In genomic region chr17:38627957-38628356, GRCh38 we compare ENCODE assay signal across 1 cellular context.
TF ChIP-seq lines count a peak whose summit lies in the region.

No MANE protein-coding gene starts in this region.

TF ChIP-seq in HepG2, 621 proteins besides CTCF, POLR2A, EP300 and RAD21 (continues in another document):
- TF ChIP-seq ZFP91 (CRISPR knock-in tag; IDR thresholded peaks at IDR 0.05; ENCODE audit: borderline replicate concordance) (no peak), PRDM4 (CRISPR knock-in tag; IDR thresholded peaks at IDR 0.05; ENCODE audit: borderline replicate concordance) (no peak), HOXA7 (CRISPR knock-in tag; IDR thresholded peaks at IDR 0.05) (no peak), NFATC3 (CRISPR knock-in tag; IDR thresholded peaks at IDR 0.05) (no peak), ZNF713 (CRISPR knock-in tag; IDR thresholded peaks at IDR 0.05) (no peak), ZNF274 (CRISPR knock-in tag; IDR thresholded peaks at IDR 0.05) (no peak), MLLT10 (CRISPR knock-in tag; IDR thresholded peaks at IDR 0.05) (no peak), DMAP1 (CRISPR knock-in tag; IDR thresholded peaks at IDR 0.05) (0 out of 2 replicates have a peak, but pooled peaks have one; percentile 46), ZNF121 (CRISPR knock-in tag; IDR thresholded peaks at IDR 0.05) (peak; percentile 97), PHF21A (CRISPR knock-in tag; IDR thresholded peaks at IDR 0.05) (0 out of 2 replicates have a peak, but pooled peaks have one; percentile 9), KAT7 (CRISPR knock-in tag; IDR thresholded peaks at IDR 0.05; ENCODE audit: borderline replicate concordance) (peak; percentile 26; the same call in 1 of the 2 replicates), NR2F2 (IDR thresholded peaks at IDR 0.05; ENCODE audit: borderline replicate concordance, low read depth) (no peak), ARID2 (CRISPR knock-in tag; IDR thresholded peaks at IDR 0.05; ENCODE audit: borderline replicate concordance) (0 out of 2 replicates have a peak, but pooled peaks have one; percentile 34), ATF4 (CRISPR knock-in tag; IDR thresholded peaks at IDR 0.05) (no peak), DMTF1 (CRISPR knock-in tag; IDR thresholded peaks at IDR 0.05) (no peak), SAP130 (CRISPR knock-in tag; IDR thresholded peaks at IDR 0.05; ENCODE audit: low read depth) (no peak; the same call in 1 of the 2 replicates), HMG20A (CRISPR knock-in tag; IDR thresholded peaks at IDR 0.05; ENCODE audit: borderline replicate concordance) (no peak), TCF12 (IDR thresholded peaks at IDR 0.05) (no peak), TCF12 (CRISPR knock-in tag; IDR thresholded peaks at IDR 0.05) (no peak), ATF6 (CRISPR knock-in tag; conservative IDR thresholded peaks at IDR 0.05) (no peak), LCORL (IDR thresholded peaks at IDR 0.05) (no peak), LCORL (CRISPR knock-in tag; IDR thresholded peaks at IDR 0.05) (no peak), ZBTB33 (CRISPR knock-in tag; IDR thresholded peaks at IDR 0.05) (no peak), ZNF414 (CRISPR knock-in tag; IDR thresholded peaks at IDR 0.05) (no peak), ZMYM3 (CRISPR knock-in tag; IDR thresholded peaks at IDR 0.05) (no peak; the same call in 1 of the 2 replicates), ZNF180 (CRISPR knock-in tag; IDR thresholded peaks at IDR 0.05; ENCODE audit: borderline replicate concordance, low read depth) (no peak), ARNTL (CRISPR knock-in tag; IDR thresholded peaks at IDR 0.05) (no peak), MTA3 (CRISPR knock-in tag; IDR thresholded peaks at IDR 0.05) (no peak), XBP1 (CRISPR knock-in tag; IDR thresholded peaks at IDR 0.05) (no peak), ZBTB25 (CRISPR knock-in tag; IDR thresholded peaks at IDR 0.05) (no peak), HOXA9 (CRISPR knock-in tag; IDR thresholded peaks at IDR 0.05; ENCODE audit: borderline replicate concordance) (no peak), ZNF776 (CRISPR knock-in tag; IDR thresholded peaks at IDR 0.05) (no peak), YY1 (IDR thresholded peaks at IDR 0.05; ENCODE audit: insufficient read depth, insufficient replicate concordance, low read depth, low read length) (no peak), SALL2 (CRISPR knock-in tag; IDR thresholded peaks at IDR 0.05) (no peak), HOXA5 (CRISPR knock-in tag; IDR thresholded peaks at IDR 0.05) (no peak), TBP (CRISPR knock-in tag; IDR thresholded peaks at IDR 0.05) (no peak), ZNF501 (CRISPR knock-in tag; IDR thresholded peaks at IDR 0.05) (no peak), RERE (CRISPR knock-in tag; IDR thresholded peaks at IDR 0.05; ENCODE audit: low read depth) (no peak), ZNF556 (CRISPR knock-in tag; IDR thresholded peaks at IDR 0.05; ENCODE audit: borderline replicate concordance) (no peak), PAF1 (CRISPR knock-in tag; IDR thresholded peaks at IDR 0.05) (no peak), ZNF432 (CRISPR knock-in tag; IDR thresholded peaks at IDR 0.05; ENCODE audit: borderline replicate concordance) (no peak), ZNF768 (CRISPR knock-in tag; IDR thresholded peaks at IDR 0.05) (no peak), ZFP90 (CRISPR knock-in tag; IDR thresholded peaks at IDR 0.05; ENCODE audit: borderline replicate concordance) (no peak), CBX5 (CRISPR knock-in tag; IDR thresholded peaks at IDR 0.05; ENCODE audit: borderline replicate concordance) (no peak), HHEX (CRISPR knock-in tag; IDR thresholded peaks at IDR 0.05) (no peak), TIGD3 (CRISPR knock-in tag; IDR thresholded peaks at IDR 0.05; ENCODE audit: borderline replicate concordance) (no peak), TCF7L2 (IDR thresholded peaks at IDR 0.05; ENCODE audit: low read depth, low read length) (no peak)
